Comparison of ENCODE assay signal across 19 cellular contexts in genomic region chrX:136228808-136229207, GRCh38. TPM values are rescaled to one million over a fixed set of nuclear protein-coding genes. Genes with fewer than 3 reads are reported as not detected.
DNase-seq lines count a peak whose midpoint lies in the region; ATAC-seq and TF ChIP-seq lines count a peak whose summit lies in the region.
"Had no signal": no experiment of that assay in that cellular context is flagged by ENCODE, and none has a peak within 500 bp of the region (broad histone marks: within the 10 kb centered on the region; RNA-seq: fewer than 3 reads in every experiment).

No MANE protein-coding gene starts in this region.

- no peak overlapping the region for H3K27ac Mint-ChIP-seq in activated CD4-positive, alpha-beta T cell treated with anti-CD3 and anti-CD28 coated beads, Interleukin-2, amount 10 ng/mL, durations not matched to agents 24 days and 14 days
- H3K27ac Mint-ChIP-seq in natural killer cell, result peak overlapping the region; percentile 43 to 75
- H3K27ac Mint-ChIP-seq: progenitor cell of endocrine pancreas had no signal

- no peaks in the 10 kb centered on the region for H3K9me3 Mint-ChIP-seq in activated CD4-positive, alpha-beta T cell treated with anti-CD3 and anti-CD28 coated beads, Interleukin-2, amount 10 ng/mL, durations not matched to agents 24 days and 14 days
- H3K9me3 Mint-ChIP-seq in natural killer cell, result no peaks in the 10 kb centered on the region

- no peak for TF ChIP-seq CTCF in natural killer cell (IDR thresholded peaks at IDR 0.05)
- no peak for TF ChIP-seq CTCF in GM10248 (IDR thresholded peaks at IDR 0.05; ENCODE audit: control extremely low read depth, extremely low read depth, low read depth, missing control alignments)
- no peak for TF ChIP-seq CTCF in gastrocnemius medialis (IDR thresholded peaks at IDR 0.05 in 4 of 5, conservative IDR thresholded peaks at IDR 0.05 in 1 of 5)

- H3K36me3 Mint-ChIP-seq in activated CD4-positive, alpha-beta T cell treated with anti-CD3 and anti-CD28 coated beads, Interleukin-2, amount 10 ng/mL, durations not matched to agents 24 days and 14 days (ENCODE audit: low read depth), result peaks cover 49% of the 10 kb centered on the region
- peaks cover 9% of the 10 kb centered on the region for H3K36me3 Mint-ChIP-seq in natural killer cell

- no peak overlapping the region for H3K4me3 ChIP-seq in gastrocnemius medialis
- H3K4me3 ChIP-seq: gastroesophageal sphincter, mucosa of descending colon, thoracic aorta had no signal

- H3K4me1 ChIP-seq in gastrocnemius medialis, result no peaks in the 10 kb centered on the region
- H3K4me1 ChIP-seq: gastroesophageal sphincter had no signal

- TF ChIP-seq POLR2A in gastrocnemius medialis (IDR thresholded peaks at IDR 0.05), result no peak

- H3K27me3 Mint-ChIP-seq in activated CD4-positive, alpha-beta T cell treated with anti-CD3 and anti-CD28 coated beads, Interleukin-2, amount 10 ng/mL, durations not matched to agents 24 days and 14 days, result no peaks in the 10 kb centered on the region
- H3K27me3 Mint-ChIP-seq in natural killer cell (ENCODE audit: low read depth in 2 of 2), result no peaks in the 10 kb centered on the region
- H3K27me3 Mint-ChIP-seq: progenitor cell of endocrine pancreas had no signal

- H3K4me1 Mint-ChIP-seq in activated CD4-positive, alpha-beta T cell treated with anti-CD3 and anti-CD28 coated beads, Interleukin-2, amount 10 ng/mL, durations not matched to agents 24 days and 14 days, result peaks cover 20% of the 10 kb centered on the region
- peaks cover 12 to 14% of the 10 kb centered on the region in 2 donors for H3K4me1 Mint-ChIP-seq in natural killer cell

- H3K36me3 ChIP-seq in gastrocnemius medialis, result peaks cover 0 to 25% of the 10 kb centered on the region in 2 donors

- no peaks in the 10 kb centered on the region for H3K27me3 ChIP-seq in gastrocnemius medialis
- H3K27me3 ChIP-seq: gastroesophageal sphincter had no signal

- H3K9me3 ChIP-seq in gastrocnemius medialis, result no peaks in the 10 kb centered on the region
- H3K9me3 ChIP-seq: gastroesophageal sphincter, mucosa of descending colon, thoracic aorta had no signal

- in situ Hi-C loops in gastrocnemius medialis (cut with MboI; ENCODE audit: low sequenced_read_pairs in 4 of 4), result no loop called here

- DNase-seq in activated CD4-positive, alpha-beta T cell treated with anti-CD3 and anti-CD28 coated beads, Interleukin-2, amount 10 ng/mL, durations not matched to agents 24 days and 14 days, result no peak
- DNase-seq in activated CD4-positive, alpha-beta T cell treated with anti-CD3 and anti-CD28 coated beads for 1 hour, result no peak
- DNase-seq in natural killer cell (no peak), GM10248 (ENCODE audit: extremely low spot score) (no peak), HUDEP-2 (lab: John Stamatoyannopoulos, UW; ENCODE audit: unreplicated experiment in 76 of 76) (no peak), gastrocnemius medialis (no peak)
- DNase-seq: activated naive CD4-positive, alpha-beta T cell treated with anti-CD3 and anti-CD28 coated beads, Interleukin-2, amount 50 U/mL, for 16 hours; central memory CD4-positive, alpha-beta T cell; Karpas-422; mucosa of descending colon; NCI-H187; NCI-H526 treated with DMSO at 0.1 percent for 48 hours; Right ventricle myocardium superior had no signal

- H3K27ac ChIP-seq in gastrocnemius medialis, result no peak overlapping the region
- H3K27ac ChIP-seq: gastroesophageal sphincter, thoracic aorta had no signal

- ATAC-seq in GM21390 (IDR thresholded peaks at IDR 0.05; ENCODE audit: unreplicated experiment), result peak; percentile 45
- ATAC-seq in HG03159 (IDR thresholded peaks at IDR 0.05; ENCODE audit: unreplicated experiment), result peak; percentile 59
- ATAC-seq in natural killer cell, result peak in 1 of 3 donors; percentile 50
- ATAC-seq in gastrocnemius medialis, result no peak
- ATAC-seq: gastroesophageal sphincter, HCT116, mucosa of descending colon had no signal

- POLR2A ChIA-PET in GM10248 (lab: Yijun Ruan, JAX), result interaction anchor here (0.5 kb wide), 1 partner anchor 591 kb away, joined by 3 read pairs; no protein-coding TSS in a partner anchor

- CTCF ChIA-PET in GM10248 (lab: Yijun Ruan, JAX), result interaction anchor here (1.0 to 1.1 kb wide), 2 partner anchors 13 to 39 kb away, joined by 4 read pairs; no protein-coding TSS in a partner anchor

- intact Hi-C loops in activated CD4-positive, alpha-beta T cell treated with anti-CD3 and anti-CD28 coated beads, Interleukin-2, amount 10 ng/mL, durations not matched to agents 24 days and 14 days (cut with micrococcal nuclease), result loop anchor here (5.0 kb wide), 1 partner anchor 38 kb away; no protein-coding TSS in a partner anchor
- intact Hi-C loops in natural killer cell (cut with micrococcal nuclease), result no loop called here
- intact Hi-C loops in gastrocnemius medialis (cut with DNase I; ENCODE audit: low total_unique reads), result no loop called here

- H3K4me3 Mint-ChIP-seq in activated CD4-positive, alpha-beta T cell treated with anti-CD3 and anti-CD28 coated beads, Interleukin-2, amount 10 ng/mL, durations not matched to agents 24 days and 14 days, result peak overlapping the region; percentile 32
- H3K4me3 Mint-ChIP-seq in natural killer cell, result peak overlapping the region; percentile 4

RNA-seq across cellular contexts. Expression of gene MAP7D3, which starts 22.4 kb away (rescaled TPM):
- total RNA-seq in activated CD4-positive, alpha-beta T cell treated with anti-CD3 and anti-CD28 coated beads, Interleukin-2, amount 10 ng/mL, durations not matched to agents 24 days and 14 days, result 24.5 and 26.7 TPM in 2 replicates
- total RNA-seq in natural killer cell (1 to 10 TPM; 5.6 to 6.1 (median 5.7) TPM), gastrocnemius medialis (10 to 100 TPM; 10.5 to 26.1 (median 13.9) TPM)

Comparison
In these comparisons a context has a peak if more than half of its experiments do, and no peak if none do; other contexts are left out.
1. ATAC-seq: peak in GM21390 (single experiment) and HG03159 (single experiment); none in gastrocnemius medialis (0 of 2).